In the genomic region with DNA sequence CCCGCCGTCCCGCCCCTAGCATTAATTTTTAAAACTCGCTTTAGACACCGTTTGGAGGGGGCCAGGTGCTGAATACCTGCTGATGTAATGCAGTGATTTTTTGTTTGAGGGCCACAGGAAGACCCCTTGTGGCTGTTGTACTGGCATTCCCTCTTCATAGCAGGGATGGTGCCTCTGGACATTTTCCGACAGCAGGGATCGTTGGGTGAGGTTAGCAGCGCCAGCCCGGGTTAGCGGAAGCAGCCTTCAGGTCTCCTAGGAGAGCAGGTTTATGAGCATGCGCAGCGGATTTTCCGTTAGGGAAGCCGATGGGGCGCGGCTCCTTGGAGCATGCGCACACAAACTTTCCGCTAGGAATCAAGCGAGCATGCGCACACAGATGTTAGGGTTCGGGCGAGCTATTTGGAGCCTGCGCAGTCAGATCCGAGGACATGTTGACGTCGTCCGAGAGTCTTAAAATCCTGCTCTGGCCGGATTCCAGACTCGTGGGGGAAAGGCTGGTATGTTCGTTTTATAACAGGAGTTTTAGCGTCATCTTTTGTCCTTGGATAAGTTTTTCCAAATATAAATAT, we compare ENCODE assay signal across 8 cellular contexts. TPM values are rescaled to one million over a fixed set of nuclear protein-coding genes. Genes with fewer than 3 reads are reported as not detected.
DNase-seq lines count a peak whose midpoint lies in the region; ATAC-seq and TF ChIP-seq lines count a peak whose summit lies in the region.

No MANE protein-coding gene starts in this region.

- ATAC-seq in HG02571 (IDR thresholded peaks at IDR 0.05; ENCODE audit: unreplicated experiment) = peak; percentile 85

- peak; percentile 32 for TF ChIP-seq POLR2A in breast epithelium (IDR thresholded peaks at IDR 0.05)

- intact Hi-C loops in breast epithelium (cut with DNase I; ENCODE audit: low total_unique reads) = no loop called here

- peak overlapping the region; percentile 63 for H3K27ac ChIP-seq in VCaP
- H3K27ac ChIP-seq in breast epithelium = peak overlapping the region; percentile 69 to 75
- H3K27ac ChIP-seq in iPS-18a (ENCODE audit: low read length) = no peak overlapping the region

- peak overlapping the region; percentile 88 for H3K4me3 ChIP-seq in GM08714 (ENCODE audit: low read length)
- H3K4me3 ChIP-seq in breast epithelium = peak overlapping the region; percentile 54 to 67 (median 55)
- H3K4me3 ChIP-seq in iPS-18a (ENCODE audit: low read length) = peak overlapping the region; percentile 69
- peak overlapping the region; percentile 64 for H3K4me3 ChIP-seq in skeletal muscle cell (ENCODE audit: low read depth, low read length)

- H3K9me3 ChIP-seq in breast epithelium (no peaks in the 10 kb centered on the region), iPS-18a (ENCODE audit: control insufficient read depth, low read depth, low read length) (no peaks in the 10 kb centered on the region)

- H3K27me3 ChIP-seq in breast epithelium (no peaks in the 10 kb centered on the region), iPS-18a (ENCODE audit: control insufficient read depth, insufficient read depth, low read length) (no peaks in the 10 kb centered on the region)

- H3K4me1 ChIP-seq in breast epithelium (no peaks in the 10 kb centered on the region), iPS-18a (ENCODE audit: control insufficient read depth, low read depth, low read length) (no peaks in the 10 kb centered on the region)

- H3K36me3 ChIP-seq in breast epithelium (no peaks in the 10 kb centered on the region), iPS-18a (ENCODE audit: control insufficient read depth, low read depth, low read length) (no peaks in the 10 kb centered on the region)

- DNase-seq in NCI-H1436 (lab: John Stamatoyannopoulos, UW) = peak; percentile 98
- DNase-seq in breast epithelium (ENCODE audit: low spot score in 2 of 2) = peak; percentile 91 to 93
- DNase-seq in skeletal muscle cell (ENCODE audit: low read depth) = peak; percentile 87
- no peak for DNase-seq in DMS79 treated with DMSO at 0.1 percent for 48 hours (lab: John Stamatoyannopoulos, UW)

- peak overlapping the region; percentile 63 for H3K9ac ChIP-seq in iPS-18a (ENCODE audit: low read length)

- peak; percentile 9; the same call in 1 of the 2 replicates for TF ChIP-seq CTCF in VCaP (conservative IDR thresholded peaks at IDR 0.05)
- TF ChIP-seq CTCF in breast epithelium (IDR thresholded peaks at IDR 0.05) = no peak

RNA-seq across cellular contexts. Expression of a gene that starts 17.2 kb away (rescaled TPM):
- total RNA-seq in breast epithelium = 10 to 100 TPM; 15.7 to 40.5 (median 19.8) TPM
